1 cellular context compared by ENCODE assay signal in the genomic region with DNA sequence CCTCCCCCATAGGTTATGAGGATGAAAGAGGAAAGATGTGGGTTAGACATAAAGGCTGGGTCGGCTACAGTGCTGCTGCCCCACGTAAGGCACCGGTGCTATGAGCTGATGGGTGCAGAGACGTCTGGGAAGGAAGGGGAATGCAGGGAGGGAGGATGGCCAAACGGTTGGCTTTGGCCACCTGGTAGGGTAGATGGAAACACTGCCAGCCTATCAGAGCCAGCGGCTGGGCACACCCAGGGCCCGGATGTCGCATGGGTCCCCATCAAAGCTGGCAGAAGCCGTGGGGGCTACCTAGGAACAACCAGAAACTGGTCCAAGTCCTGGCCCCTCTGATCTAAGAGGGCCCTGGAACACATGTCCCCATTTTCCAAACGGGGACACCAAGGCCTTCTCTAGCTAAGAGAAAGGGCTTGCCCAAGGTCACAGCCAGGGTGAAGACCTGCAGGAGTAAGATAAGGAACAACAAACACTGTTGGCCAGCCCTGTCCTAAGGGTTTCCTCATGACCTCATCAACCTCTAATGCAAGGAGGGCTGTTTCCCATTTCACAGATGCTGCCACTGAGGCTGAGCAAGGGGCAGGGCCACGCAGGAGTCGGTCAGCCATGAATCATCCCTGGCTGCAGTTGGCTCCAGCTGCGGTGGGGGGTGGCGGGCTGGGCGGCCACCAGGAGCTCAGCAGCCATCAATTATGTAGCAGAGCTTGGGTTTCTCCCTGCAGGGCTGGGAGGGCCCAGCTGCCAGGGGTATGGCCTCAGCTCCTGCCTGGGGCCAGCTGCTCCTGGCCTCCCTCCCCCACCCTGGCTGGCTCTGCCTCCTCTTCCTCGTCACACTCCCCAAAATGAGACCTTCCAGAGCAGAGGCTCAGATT.
TF ChIP-seq lines count a peak whose summit lies in the region.

No MANE protein-coding gene starts in this region.

TF ChIP-seq in HEK293, 187 proteins besides CTCF, POLR2A, EP300 and RAD21 (continued from another document):
- TF ChIP-seq, protein P1, sequence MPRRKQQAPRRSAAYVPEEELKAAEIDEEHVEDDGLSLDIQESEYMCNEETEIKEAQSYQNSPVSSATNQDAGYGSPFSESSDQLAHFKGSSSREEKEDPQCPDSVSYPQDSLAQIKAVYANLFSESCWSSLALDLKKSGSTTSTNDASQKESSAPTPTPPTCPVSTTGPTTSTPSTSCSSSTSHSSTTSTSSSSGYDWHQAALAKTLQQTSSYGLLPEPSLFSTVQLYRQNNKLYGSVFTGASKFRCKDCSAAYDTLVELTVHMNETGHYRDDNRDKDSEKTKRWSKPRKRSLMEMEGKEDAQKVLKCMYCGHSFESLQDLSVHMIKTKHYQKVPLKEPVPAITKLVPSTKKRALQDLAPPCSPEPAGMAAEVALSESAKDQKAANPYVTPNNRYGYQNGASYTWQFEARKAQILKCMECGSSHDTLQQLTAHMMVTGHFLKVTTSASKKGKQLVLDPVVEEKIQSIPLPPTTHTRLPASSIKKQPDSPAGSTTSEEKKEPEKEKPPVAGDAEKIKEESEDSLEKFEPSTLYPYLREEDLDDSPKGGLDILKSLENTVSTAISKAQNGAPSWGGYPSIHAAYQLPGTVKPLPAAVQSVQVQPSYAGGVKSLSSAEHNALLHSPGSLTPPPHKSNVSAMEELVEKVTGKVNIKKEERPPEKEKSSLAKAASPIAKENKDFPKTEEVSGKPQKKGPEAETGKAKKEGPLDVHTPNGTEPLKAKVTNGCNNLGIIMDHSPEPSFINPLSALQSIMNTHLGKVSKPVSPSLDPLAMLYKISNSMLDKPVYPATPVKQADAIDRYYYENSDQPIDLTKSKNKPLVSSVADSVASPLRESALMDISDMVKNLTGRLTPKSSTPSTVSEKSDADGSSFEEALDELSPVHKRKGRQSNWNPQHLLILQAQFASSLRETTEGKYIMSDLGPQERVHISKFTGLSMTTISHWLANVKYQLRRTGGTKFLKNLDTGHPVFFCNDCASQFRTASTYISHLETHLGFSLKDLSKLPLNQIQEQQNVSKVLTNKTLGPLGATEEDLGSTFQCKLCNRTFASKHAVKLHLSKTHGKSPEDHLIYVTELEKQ (tag by site-specific recombination; IDR thresholded peaks at IDR 0.05; ENCODE audit: borderline replicate concordance): peak; percentile 66; the same call in 1 of the 2 replicates
- TF ChIP-seq, protein P2, sequence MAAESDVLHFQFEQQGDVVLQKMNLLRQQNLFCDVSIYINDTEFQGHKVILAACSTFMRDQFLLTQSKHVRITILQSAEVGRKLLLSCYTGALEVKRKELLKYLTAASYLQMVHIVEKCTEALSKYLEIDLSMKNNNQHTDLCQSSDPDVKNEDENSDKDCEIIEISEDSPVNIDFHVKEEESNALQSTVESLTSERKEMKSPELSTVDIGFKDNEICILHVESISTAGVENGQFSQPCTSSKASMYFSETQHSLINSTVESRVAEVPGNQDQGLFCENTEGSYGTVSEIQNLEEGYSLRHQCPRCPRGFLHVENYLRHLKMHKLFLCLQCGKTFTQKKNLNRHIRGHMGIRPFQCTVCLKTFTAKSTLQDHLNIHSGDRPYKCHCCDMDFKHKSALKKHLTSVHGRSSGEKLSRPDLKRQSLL (tag by site-specific recombination; IDR thresholded peaks at IDR 0.05): peak; percentile 34; the same call in 1 of the 2 replicates
- 0 out of 2 replicates have a peak, but pooled peaks have one; percentile 71 for TF ChIP-seq ZNF501 (tag by site-specific recombination; IDR thresholded peaks at IDR 0.05)
- peak; percentile 63; the same call in 1 of the 2 replicates for TF ChIP-seq YY1 (tag by site-specific recombination; IDR thresholded peaks at IDR 0.05)
- peak; percentile 59 for TF ChIP-seq ZNF394 (tag by site-specific recombination; IDR thresholded peaks at IDR 0.05; ENCODE audit: borderline replicate concordance)
- TF ChIP-seq, protein P3, sequence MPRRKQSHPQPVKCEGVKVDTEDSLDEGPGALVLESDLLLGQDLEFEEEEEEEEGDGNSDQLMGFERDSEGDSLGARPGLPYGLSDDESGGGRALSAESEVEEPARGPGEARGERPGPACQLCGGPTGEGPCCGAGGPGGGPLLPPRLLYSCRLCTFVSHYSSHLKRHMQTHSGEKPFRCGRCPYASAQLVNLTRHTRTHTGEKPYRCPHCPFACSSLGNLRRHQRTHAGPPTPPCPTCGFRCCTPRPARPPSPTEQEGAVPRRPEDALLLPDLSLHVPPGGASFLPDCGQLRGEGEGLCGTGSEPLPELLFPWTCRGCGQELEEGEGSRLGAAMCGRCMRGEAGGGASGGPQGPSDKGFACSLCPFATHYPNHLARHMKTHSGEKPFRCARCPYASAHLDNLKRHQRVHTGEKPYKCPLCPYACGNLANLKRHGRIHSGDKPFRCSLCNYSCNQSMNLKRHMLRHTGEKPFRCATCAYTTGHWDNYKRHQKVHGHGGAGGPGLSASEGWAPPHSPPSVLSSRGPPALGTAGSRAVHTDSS (tag by site-specific recombination; IDR thresholded peaks at IDR 0.05): peak; percentile 75
- peak; percentile 81 for TF ChIP-seq ZNF629 (tag by site-specific recombination; IDR thresholded peaks at IDR 0.05)
- TF ChIP-seq ZIC2 (tag by site-specific recombination; IDR thresholded peaks at IDR 0.05): peak; percentile 92
- TF ChIP-seq ZNF138 (tag by site-specific recombination; IDR thresholded peaks at IDR 0.05; ENCODE audit: borderline replicate concordance): no peak
- no peak for TF ChIP-seq GFI1B (tag by site-specific recombination; IDR thresholded peaks at IDR 0.05)
- TF ChIP-seq ZNF660 (tag by site-specific recombination; IDR thresholded peaks at IDR 0.05): 0 out of 2 replicates have a peak, but pooled peaks have one; percentile 24
- TF ChIP-seq ZNF837 (tag by site-specific recombination; IDR thresholded peaks at IDR 0.05): no peak
- TF ChIP-seq ZNF37A (tag by site-specific recombination; IDR thresholded peaks at IDR 0.05): no peak
- peak; percentile 58 for TF ChIP-seq SP2 (tag by site-specific recombination; IDR thresholded peaks at IDR 0.05)
- TF ChIP-seq, protein P4, sequence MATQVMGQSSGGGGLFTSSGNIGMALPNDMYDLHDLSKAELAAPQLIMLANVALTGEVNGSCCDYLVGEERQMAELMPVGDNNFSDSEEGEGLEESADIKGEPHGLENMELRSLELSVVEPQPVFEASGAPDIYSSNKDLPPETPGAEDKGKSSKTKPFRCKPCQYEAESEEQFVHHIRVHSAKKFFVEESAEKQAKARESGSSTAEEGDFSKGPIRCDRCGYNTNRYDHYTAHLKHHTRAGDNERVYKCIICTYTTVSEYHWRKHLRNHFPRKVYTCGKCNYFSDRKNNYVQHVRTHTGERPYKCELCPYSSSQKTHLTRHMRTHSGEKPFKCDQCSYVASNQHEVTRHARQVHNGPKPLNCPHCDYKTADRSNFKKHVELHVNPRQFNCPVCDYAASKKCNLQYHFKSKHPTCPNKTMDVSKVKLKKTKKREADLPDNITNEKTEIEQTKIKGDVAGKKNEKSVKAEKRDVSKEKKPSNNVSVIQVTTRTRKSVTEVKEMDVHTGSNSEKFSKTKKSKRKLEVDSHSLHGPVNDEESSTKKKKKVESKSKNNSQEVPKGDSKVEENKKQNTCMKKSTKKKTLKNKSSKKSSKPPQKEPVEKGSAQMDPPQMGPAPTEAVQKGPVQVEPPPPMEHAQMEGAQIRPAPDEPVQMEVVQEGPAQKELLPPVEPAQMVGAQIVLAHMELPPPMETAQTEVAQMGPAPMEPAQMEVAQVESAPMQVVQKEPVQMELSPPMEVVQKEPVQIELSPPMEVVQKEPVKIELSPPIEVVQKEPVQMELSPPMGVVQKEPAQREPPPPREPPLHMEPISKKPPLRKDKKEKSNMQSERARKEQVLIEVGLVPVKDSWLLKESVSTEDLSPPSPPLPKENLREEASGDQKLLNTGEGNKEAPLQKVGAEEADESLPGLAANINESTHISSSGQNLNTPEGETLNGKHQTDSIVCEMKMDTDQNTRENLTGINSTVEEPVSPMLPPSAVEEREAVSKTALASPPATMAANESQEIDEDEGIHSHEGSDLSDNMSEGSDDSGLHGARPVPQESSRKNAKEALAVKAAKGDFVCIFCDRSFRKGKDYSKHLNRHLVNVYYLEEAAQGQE (tag by site-specific recombination; IDR thresholded peaks at IDR 0.05): no peak
- TF ChIP-seq EGR2 (tag by site-specific recombination; IDR thresholded peaks at IDR 0.05; ENCODE audit: low read depth): no peak
- peak; percentile 71 for TF ChIP-seq ZNF341 (tag by site-specific recombination; IDR thresholded peaks at IDR 0.05; ENCODE audit: low read depth)
- TF ChIP-seq, protein P5, sequence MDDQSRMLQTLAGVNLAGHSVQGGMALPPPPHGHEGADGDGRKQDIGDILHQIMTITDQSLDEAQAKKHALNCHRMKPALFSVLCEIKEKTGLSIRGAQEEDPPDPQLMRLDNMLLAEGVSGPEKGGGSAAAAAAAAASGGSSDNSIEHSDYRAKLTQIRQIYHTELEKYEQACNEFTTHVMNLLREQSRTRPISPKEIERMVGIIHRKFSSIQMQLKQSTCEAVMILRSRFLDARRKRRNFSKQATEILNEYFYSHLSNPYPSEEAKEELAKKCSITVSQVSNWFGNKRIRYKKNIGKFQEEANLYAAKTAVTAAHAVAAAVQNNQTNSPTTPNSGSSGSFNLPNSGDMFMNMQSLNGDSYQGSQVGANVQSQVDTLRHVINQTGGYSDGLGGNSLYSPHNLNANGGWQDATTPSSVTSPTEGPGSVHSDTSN (CRISPR knock-in tag; IDR thresholded peaks at IDR 0.05): no peak
